Comparison of ENCODE assay signal across 15 cellular contexts in the genomic region with DNA sequence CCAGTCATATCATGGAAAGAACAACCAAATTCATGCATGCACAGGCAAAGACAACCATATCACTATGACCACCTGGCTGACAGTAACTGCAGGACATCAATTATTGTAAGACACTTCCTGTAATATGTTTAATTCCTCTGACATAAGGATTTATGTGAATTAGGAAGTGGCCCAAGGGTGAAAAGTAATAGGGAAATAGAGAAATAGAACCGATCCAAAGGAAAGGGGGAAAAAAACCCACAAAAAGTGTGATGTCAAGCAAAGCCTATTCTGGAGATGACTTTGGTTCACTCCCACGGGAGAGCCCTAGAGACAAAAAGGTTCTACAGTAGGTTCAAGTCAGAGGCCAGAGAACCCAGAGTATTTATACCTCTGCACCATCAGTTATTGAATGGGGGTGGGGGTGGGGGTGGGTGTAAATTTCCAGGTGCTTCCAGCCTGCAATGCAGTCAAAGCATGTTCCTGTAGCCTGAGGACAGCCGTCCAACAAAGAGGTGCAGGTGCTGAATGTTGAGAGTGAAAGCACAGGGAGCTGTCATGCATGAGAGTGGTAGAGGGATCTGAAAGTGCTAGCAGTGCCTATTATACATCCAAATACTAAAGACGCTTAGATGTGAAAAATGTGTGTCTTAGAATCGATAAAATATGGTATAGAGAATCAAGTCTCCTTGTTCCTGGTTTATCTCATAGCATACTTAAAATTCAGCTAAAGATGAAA.
A peak's percentile ranks its signal among the peaks of the same experiment; 100 is the strongest.
DNase-seq lines count a peak whose midpoint lies in the region; ATAC-seq and TF ChIP-seq lines count a peak whose summit lies in the region.
"Had no signal": no experiment of that assay in that cellular context is flagged by ENCODE, and none has a peak within 500 bp of the region (broad histone marks: within the 10 kb centered on the region; RNA-seq: fewer than 3 reads in every experiment).

No MANE protein-coding gene starts in this region.

- H3K4me3 Mint-ChIP-seq in CD14-positive monocyte, result no peak overlapping the region
- H3K4me3 Mint-ChIP-seq: activated CD4-positive, alpha-beta T cell treated with anti-CD3 and anti-CD28 coated beads, Interleukin-2, amount 10 ng/mL, durations not matched to agents 7 days and 5 days; neural crest cell had no signal

- peaks cover 0 to 2% (median 0%) of the 10 kb centered on the region in 3 donors for H3K27me3 Mint-ChIP-seq in CD14-positive monocyte (ENCODE audit: low read depth in 3 of 3)
- H3K27me3 Mint-ChIP-seq: activated CD4-positive, alpha-beta T cell treated with anti-CD3 and anti-CD28 coated beads, Interleukin-2, amount 10 ng/mL, durations not matched to agents 7 days and 5 days had no signal

- in situ Hi-C loops in GM13976 (cut with MboI; ENCODE audit: low sequenced_read_pairs, unreplicated experiment), result no loop called here

- H3K27ac Mint-ChIP-seq in CD14-positive monocyte, result no peak overlapping the region
- H3K27ac Mint-ChIP-seq: activated CD4-positive, alpha-beta T cell treated with anti-CD3 and anti-CD28 coated beads, Interleukin-2, amount 10 ng/mL, durations not matched to agents 7 days and 5 days had no signal

- TF ChIP-seq CTCF in GM13976 (IDR thresholded peaks at IDR 0.05; ENCODE audit: borderline replicate concordance, control extremely low read depth, extremely low read depth, insufficient read depth, missing control alignments) (no peak), CD14-positive monocyte (IDR thresholded peaks at IDR 0.05) (no peak)

- no peaks in the 10 kb centered on the region for H3K4me1 Mint-ChIP-seq in CD14-positive monocyte
- H3K4me1 Mint-ChIP-seq: activated CD4-positive, alpha-beta T cell treated with anti-CD3 and anti-CD28 coated beads, Interleukin-2, amount 10 ng/mL, durations not matched to agents 7 days and 5 days; neural crest cell had no signal

- H3K36me3 Mint-ChIP-seq in CD14-positive monocyte, result no peaks in the 10 kb centered on the region

- H3K9me3 Mint-ChIP-seq in CD14-positive monocyte, result peaks cover 0 to 4% (median 0%) of the 10 kb centered on the region in 7 donors
- H3K9me3 Mint-ChIP-seq: activated CD4-positive, alpha-beta T cell treated with anti-CD3 and anti-CD28 coated beads, Interleukin-2, amount 10 ng/mL, durations not matched to agents 7 days and 5 days had no signal

- ATAC-seq in GM19372 (IDR thresholded peaks at IDR 0.05; ENCODE audit: low read depth, unreplicated experiment) (peak; percentile 94), HG02852 (IDR thresholded peaks at IDR 0.05; ENCODE audit: unreplicated experiment) (peak; percentile 88), HG03571 (IDR thresholded peaks at IDR 0.05; ENCODE audit: unreplicated experiment) (peak; percentile 92), esophagus mucosa (no peak)
- ATAC-seq: Right ventricle myocardium inferior, upper lobe of right lung had no signal

- peak; percentile 47 for DNase-seq in GM13976 (ENCODE audit: low spot score)
- no peak for DNase-seq in CD14-positive monocyte (ENCODE audit: low spot score)
- DNase-seq in activated naive CD4-positive, alpha-beta T cell (lab: John Stamatoyannopoulos, UW), result no peak
- no peak for DNase-seq in C1 segment of cervical spinal cord (lab: John Stamatoyannopoulos, UW)
- DNase-seq: activated CD4-positive, alpha-beta T cell treated with anti-CD3 and anti-CD28 coated beads, Interleukin-2, amount 10 ng/mL, durations not matched to agents 7 days and 5 days; COR-L47; H7; NCI-H1694 treated with DMSO at 0.1 percent for 48 hours; upper lobe of right lung had no signal

- intact Hi-C loops in CD14-positive monocyte (cut with micrococcal nuclease), result no loop called here
